9 cellular contexts compared by ENCODE assay signal in genomic region chr5:36734422-36734821, GRCh38.
DNase-seq lines count a peak whose midpoint lies in the region; ATAC-seq, FAIRE-seq and TF ChIP-seq lines count a peak whose summit lies in the region.
"Had no signal": no experiment of that assay in that cellular context is flagged by ENCODE, and none has a peak within 500 bp of the region (broad histone marks: within the 10 kb centered on the region; RNA-seq: fewer than 3 reads in every experiment).

No MANE protein-coding gene starts in this region.

- H3K4me3 ChIP-seq in epithelial cell of esophagus (ENCODE audit: low read length) (no peak overlapping the region), small intestine (ENCODE audit: low read depth in 1 of 2, low read length in 2 of 2) (no peak overlapping the region)
- H3K4me3 ChIP-seq: skin epidermis had no signal

- peaks cover 0 to 2% of the 10 kb centered on the region in 2 donors for H3K4me1 ChIP-seq in small intestine (ENCODE audit: control insufficient read depth in 2 of 2, insufficient read depth in 1 of 2, low read depth in 1 of 2, low read length in 1 of 2)

- WGBS in small intestine, 3 donors = 14 to 35% (median 26%) methylated on average over 4 of the region's 4 CpGs

- TF ChIP-seq CTCF in epithelial cell of esophagus (IDR thresholded peaks at IDR 0.05; ENCODE audit: insufficient read depth, low read depth, low read length, missing control alignments) = peak; percentile 41

- H3K27me3 ChIP-seq in small intestine (ENCODE audit: control insufficient read depth in 2 of 2, insufficient read depth in 2 of 2, low read length in 2 of 2) = no peaks in the 10 kb centered on the region

- H3K27ac ChIP-seq in small intestine (ENCODE audit: low read depth in 1 of 2, low read length in 1 of 2) = no peak overlapping the region
- H3K27ac ChIP-seq: skin epidermis had no signal

- no peak for FAIRE-seq in small intestine (lab: Jason Lieb, UNC)

- no peaks in the 10 kb centered on the region for H3K36me3 ChIP-seq in small intestine (ENCODE audit: control insufficient read depth in 2 of 2, insufficient read depth in 2 of 2, low read length in 2 of 2)

- intact Hi-C loops in head of caudate nucleus (cut with DNase I) = no loop called here

- no peaks in the 10 kb centered on the region for H3K9me3 ChIP-seq in small intestine (ENCODE audit: control insufficient read depth, low read depth)

- DNase-seq in NCI-H510A treated with DMSO at 0.1 percent for 48 hours (lab: John Stamatoyannopoulos, UW) (peak; percentile 49), NCI-H510A (lab: John Stamatoyannopoulos, UW) (no peak), NCI-H526 treated with DMSO at 0.1 percent for 48 hours (lab: John Stamatoyannopoulos, UW) (peak; percentile 57), epithelial cell of esophagus (ENCODE audit: low read depth) (peak; percentile 48), small intestine (peak; percentile 63), NCI-H128 (lab: John Stamatoyannopoulos, UW; ENCODE audit: unreplicated experiment) (no peak), head of caudate nucleus (no peak)

- no peak for ATAC-seq in GM19455 (IDR thresholded peaks at IDR 0.05; ENCODE audit: unreplicated experiment)

Comparison
In these comparisons a context has a peak if more than half of its experiments do, and no peak if none do; other contexts are left out.
1. DNase-seq: peak in NCI-H510A treated with DMSO at 0.1 percent for 48 hours (single experiment), NCI-H526 treated with DMSO at 0.1 percent for 48 hours (single experiment), epithelial cell of esophagus (single experiment) and small intestine (single experiment); none in NCI-H510A (single experiment), NCI-H128 (single experiment) and head of caudate nucleus (0 of 42).